Comparison of ENCODE assay signal across 1 cellular context in genomic region chr17:81238490-81238814, GRCh38.
TF ChIP-seq lines count a peak whose summit lies in the region.

No MANE protein-coding gene starts in this region.

TF ChIP-seq in HepG2, 621 proteins besides CTCF, POLR2A, EP300 and RAD21 (continues in another document):
- TF ChIP-seq, protein P1, sequence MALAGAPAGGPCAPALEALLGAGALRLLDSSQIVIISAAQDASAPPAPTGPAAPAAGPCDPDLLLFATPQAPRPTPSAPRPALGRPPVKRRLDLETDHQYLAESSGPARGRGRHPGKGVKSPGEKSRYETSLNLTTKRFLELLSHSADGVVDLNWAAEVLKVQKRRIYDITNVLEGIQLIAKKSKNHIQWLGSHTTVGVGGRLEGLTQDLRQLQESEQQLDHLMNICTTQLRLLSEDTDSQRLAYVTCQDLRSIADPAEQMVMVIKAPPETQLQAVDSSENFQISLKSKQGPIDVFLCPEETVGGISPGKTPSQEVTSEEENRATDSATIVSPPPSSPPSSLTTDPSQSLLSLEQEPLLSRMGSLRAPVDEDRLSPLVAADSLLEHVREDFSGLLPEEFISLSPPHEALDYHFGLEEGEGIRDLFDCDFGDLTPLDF (CRISPR knock-in tag; IDR thresholded peaks at IDR 0.05), result no peak
- TF ChIP-seq ZNF616 (CRISPR knock-in tag; IDR thresholded peaks at IDR 0.05; ENCODE audit: low read depth), result 0 out of 2 replicates have a peak, but pooled peaks have one; percentile 6
- TF ChIP-seq ZFP82 (CRISPR knock-in tag; IDR thresholded peaks at IDR 0.05; ENCODE audit: borderline replicate concordance), result no peak
- 0 out of 2 replicates have a peak, but pooled peaks have one; percentile 56 for TF ChIP-seq ZNF510 (CRISPR knock-in tag; IDR thresholded peaks at IDR 0.05; ENCODE audit: low read depth)
- TF ChIP-seq, protein P2, sequence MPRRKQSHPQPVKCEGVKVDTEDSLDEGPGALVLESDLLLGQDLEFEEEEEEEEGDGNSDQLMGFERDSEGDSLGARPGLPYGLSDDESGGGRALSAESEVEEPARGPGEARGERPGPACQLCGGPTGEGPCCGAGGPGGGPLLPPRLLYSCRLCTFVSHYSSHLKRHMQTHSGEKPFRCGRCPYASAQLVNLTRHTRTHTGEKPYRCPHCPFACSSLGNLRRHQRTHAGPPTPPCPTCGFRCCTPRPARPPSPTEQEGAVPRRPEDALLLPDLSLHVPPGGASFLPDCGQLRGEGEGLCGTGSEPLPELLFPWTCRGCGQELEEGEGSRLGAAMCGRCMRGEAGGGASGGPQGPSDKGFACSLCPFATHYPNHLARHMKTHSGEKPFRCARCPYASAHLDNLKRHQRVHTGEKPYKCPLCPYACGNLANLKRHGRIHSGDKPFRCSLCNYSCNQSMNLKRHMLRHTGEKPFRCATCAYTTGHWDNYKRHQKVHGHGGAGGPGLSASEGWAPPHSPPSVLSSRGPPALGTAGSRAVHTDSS (CRISPR knock-in tag; conservative IDR thresholded peaks at IDR 0.05), result no peak
- TF ChIP-seq, protein P3, sequence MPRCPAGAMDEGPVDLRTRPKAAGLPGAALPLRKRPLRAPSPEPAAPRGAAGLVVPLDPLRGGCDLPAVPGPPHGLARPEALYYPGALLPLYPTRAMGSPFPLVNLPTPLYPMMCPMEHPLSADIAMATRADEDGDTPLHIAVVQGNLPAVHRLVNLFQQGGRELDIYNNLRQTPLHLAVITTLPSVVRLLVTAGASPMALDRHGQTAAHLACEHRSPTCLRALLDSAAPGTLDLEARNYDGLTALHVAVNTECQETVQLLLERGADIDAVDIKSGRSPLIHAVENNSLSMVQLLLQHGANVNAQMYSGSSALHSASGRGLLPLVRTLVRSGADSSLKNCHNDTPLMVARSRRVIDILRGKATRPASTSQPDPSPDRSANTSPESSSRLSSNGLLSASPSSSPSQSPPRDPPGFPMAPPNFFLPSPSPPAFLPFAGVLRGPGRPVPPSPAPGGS (CRISPR knock-in tag; IDR thresholded peaks at IDR 0.05), result no peak
- TF ChIP-seq, protein P4, sequence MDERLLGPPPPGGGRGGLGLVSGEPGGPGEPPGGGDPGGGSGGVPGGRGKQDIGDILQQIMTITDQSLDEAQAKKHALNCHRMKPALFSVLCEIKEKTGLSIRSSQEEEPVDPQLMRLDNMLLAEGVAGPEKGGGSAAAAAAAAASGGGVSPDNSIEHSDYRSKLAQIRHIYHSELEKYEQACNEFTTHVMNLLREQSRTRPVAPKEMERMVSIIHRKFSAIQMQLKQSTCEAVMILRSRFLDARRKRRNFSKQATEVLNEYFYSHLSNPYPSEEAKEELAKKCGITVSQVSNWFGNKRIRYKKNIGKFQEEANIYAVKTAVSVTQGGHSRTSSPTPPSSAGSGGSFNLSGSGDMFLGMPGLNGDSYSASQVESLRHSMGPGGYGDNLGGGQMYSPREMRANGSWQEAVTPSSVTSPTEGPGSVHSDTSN (CRISPR knock-in tag; IDR thresholded peaks at IDR 0.05), result no peak
- TF ChIP-seq IRX3 (CRISPR knock-in tag; IDR thresholded peaks at IDR 0.05; ENCODE audit: borderline replicate concordance, low read depth), result 0 out of 2 replicates have a peak, but pooled peaks have one; percentile 54
- TF ChIP-seq ZNF777 (CRISPR knock-in tag; IDR thresholded peaks at IDR 0.05), result peak; percentile 85
- 0 out of 2 replicates have a peak, but pooled peaks have one; percentile 11 for TF ChIP-seq ZNF343 (CRISPR knock-in tag; IDR thresholded peaks at IDR 0.05)
- TF ChIP-seq ZNF546 (CRISPR knock-in tag; conservative IDR thresholded peaks at IDR 0.05), result no peak
- no peak for TF ChIP-seq SYNCRIP (IDR thresholded peaks at IDR 0.05; ENCODE audit: insufficient read depth, low read depth, low read length)
- TF ChIP-seq, protein P5, sequence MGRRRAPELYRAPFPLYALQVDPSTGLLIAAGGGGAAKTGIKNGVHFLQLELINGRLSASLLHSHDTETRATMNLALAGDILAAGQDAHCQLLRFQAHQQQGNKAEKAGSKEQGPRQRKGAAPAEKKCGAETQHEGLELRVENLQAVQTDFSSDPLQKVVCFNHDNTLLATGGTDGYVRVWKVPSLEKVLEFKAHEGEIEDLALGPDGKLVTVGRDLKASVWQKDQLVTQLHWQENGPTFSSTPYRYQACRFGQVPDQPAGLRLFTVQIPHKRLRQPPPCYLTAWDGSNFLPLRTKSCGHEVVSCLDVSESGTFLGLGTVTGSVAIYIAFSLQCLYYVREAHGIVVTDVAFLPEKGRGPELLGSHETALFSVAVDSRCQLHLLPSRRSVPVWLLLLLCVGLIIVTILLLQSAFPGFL (CRISPR knock-in tag; IDR thresholded peaks at IDR 0.05), result no peak
- TF ChIP-seq ZNF253 (CRISPR knock-in tag; IDR thresholded peaks at IDR 0.05; ENCODE audit: borderline replicate concordance), result peak; percentile 47; the same call in 1 of the 2 replicates
- TF ChIP-seq ZNF335 (CRISPR knock-in tag; IDR thresholded peaks at IDR 0.05), result 0 out of 2 replicates have a peak, but pooled peaks have one; percentile 10
- 0 out of 2 replicates have a peak, but pooled peaks have one; percentile 37 for TF ChIP-seq RARG (CRISPR knock-in tag; IDR thresholded peaks at IDR 0.05; ENCODE audit: low read depth)
- no peak for TF ChIP-seq ZBTB1 (CRISPR knock-in tag; IDR thresholded peaks at IDR 0.05; ENCODE audit: borderline replicate concordance)
- TF ChIP-seq GPN1 (CRISPR knock-in tag; IDR thresholded peaks at IDR 0.05; ENCODE audit: borderline replicate concordance), result peak; percentile 62; the same call in 1 of the 2 replicates
- TF ChIP-seq ZNF773 (CRISPR knock-in tag; IDR thresholded peaks at IDR 0.05; ENCODE audit: borderline replicate concordance), result 0 out of 2 replicates have a peak, but pooled peaks have one; percentile 13
- TF ChIP-seq, protein P6, sequence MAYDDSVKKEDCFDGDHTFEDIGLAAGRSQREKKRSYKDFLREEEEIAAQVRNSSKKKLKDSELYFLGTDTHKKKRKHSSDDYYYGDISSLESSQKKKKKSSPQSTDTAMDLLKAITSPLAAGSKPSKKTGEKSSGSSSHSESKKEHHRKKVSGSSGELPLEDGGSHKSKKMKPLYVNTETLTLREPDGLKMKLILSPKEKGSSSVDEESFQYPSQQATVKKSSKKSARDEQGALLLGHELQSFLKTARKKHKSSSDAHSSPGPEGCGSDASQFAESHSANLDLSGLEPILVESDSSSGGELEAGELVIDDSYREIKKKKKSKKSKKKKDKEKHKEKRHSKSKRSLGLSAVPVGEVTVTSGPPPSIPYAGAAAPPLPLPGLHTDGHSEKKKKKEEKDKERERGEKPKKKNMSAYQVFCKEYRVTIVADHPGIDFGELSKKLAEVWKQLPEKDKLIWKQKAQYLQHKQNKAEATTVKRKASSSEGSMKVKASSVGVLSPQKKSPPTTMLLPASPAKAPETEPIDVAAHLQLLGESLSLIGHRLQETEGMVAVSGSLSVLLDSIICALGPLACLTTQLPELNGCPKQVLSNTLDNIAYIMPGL (CRISPR knock-in tag; IDR thresholded peaks at IDR 0.05; ENCODE audit: borderline replicate concordance in 1 of 2, low read depth in 1 of 2), result peak in 1 of 2 experiments; percentile 1; a peak in 1 of 4 replicates
- no peak for TF ChIP-seq ZHX2 (IDR thresholded peaks at IDR 0.05; ENCODE audit: low read depth)
- 0 out of 2 replicates have a peak, but pooled peaks have one; percentile 58 for TF ChIP-seq ZHX2 (CRISPR knock-in tag; IDR thresholded peaks at IDR 0.05; ENCODE audit: borderline replicate concordance)
- TF ChIP-seq ZKSCAN8 (CRISPR knock-in tag; IDR thresholded peaks at IDR 0.05; ENCODE audit: borderline replicate concordance), result no peak
- TF ChIP-seq BRD4 (CRISPR knock-in tag; IDR thresholded peaks at IDR 0.05), result 0 out of 2 replicates have a peak, but pooled peaks have one; percentile 20
- peak; percentile 87; the same call in 1 of the 2 replicates for TF ChIP-seq ZNF776 (CRISPR knock-in tag; IDR thresholded peaks at IDR 0.05)
- TF ChIP-seq HINFP (CRISPR knock-in tag; IDR thresholded peaks at IDR 0.05; ENCODE audit: low read depth), result 0 out of 2 replicates have a peak, but pooled peaks have one; percentile 7
- 0 out of 2 replicates have a peak, but pooled peaks have one; percentile 63 for TF ChIP-seq MTA1 (CRISPR knock-in tag; IDR thresholded peaks at IDR 0.05; ENCODE audit: borderline replicate concordance)
- TF ChIP-seq SMARCE1 (IDR thresholded peaks at IDR 0.05; ENCODE audit: borderline replicate concordance), result no peak
- 0 out of 2 replicates have a peak, but pooled peaks have one; percentile 66 for TF ChIP-seq TERF1 (CRISPR knock-in tag; IDR thresholded peaks at IDR 0.05)
- no peak for TF ChIP-seq ZHX1 (CRISPR knock-in tag; IDR thresholded peaks at IDR 0.05; ENCODE audit: low read depth)
- peak; percentile 21; the same call in 1 of the 2 replicates for TF ChIP-seq KMT2B (CRISPR knock-in tag; IDR thresholded peaks at IDR 0.05)
- TF ChIP-seq SOX13 (IDR thresholded peaks at IDR 0.05), result no peak
- TF ChIP-seq SOX13 (CRISPR knock-in tag; conservative IDR thresholded peaks at IDR 0.05 in 1 of 2, IDR thresholded peaks at IDR 0.05 in 1 of 2), result no peak
